In the genomic region with DNA sequence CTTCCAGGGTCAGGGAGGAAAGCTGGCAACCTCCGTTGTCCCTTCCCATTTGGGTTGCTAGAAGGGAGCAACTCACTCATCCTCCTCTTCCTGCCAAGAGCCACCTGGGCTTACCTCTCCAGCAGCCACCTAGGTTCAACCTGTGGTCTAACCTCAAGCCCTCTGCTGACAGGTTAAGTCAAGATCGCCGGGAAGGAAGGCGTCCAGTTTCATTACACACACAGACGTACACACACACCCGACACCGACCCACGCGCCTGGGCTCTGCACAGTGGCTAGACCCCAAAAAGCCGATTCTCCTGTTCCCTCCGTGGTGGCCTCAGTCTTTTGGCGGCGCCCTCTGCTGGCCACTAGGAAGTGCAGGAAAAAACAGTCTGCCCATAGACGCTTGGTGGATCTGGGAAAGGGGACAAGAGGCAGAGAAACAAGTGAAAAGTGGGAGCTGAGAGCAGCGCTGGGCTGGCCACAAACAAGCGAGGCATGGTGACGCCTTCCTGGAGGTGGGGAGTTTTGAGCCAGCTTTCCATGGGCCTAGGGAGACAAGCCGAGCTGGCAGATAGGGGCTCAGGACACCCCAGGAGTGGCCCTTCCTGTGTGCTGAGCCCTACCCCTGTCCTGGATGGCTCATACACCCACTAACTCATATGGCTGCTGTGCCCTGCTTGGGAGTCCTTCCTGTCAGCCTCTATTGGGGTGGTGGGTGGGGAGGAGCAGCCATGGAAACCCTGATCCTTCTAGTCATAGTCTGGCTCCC, we compare ENCODE assay signal across 1 cellular context.
A peak's percentile ranks its signal among the peaks of the same experiment; 100 is the strongest.
TF ChIP-seq lines count a peak whose summit lies in the region.

No MANE protein-coding gene starts in this region.

TF ChIP-seq in HEK293, 187 proteins besides CTCF, POLR2A, EP300 and RAD21 (continued from another document and continues in another):
- TF ChIP-seq, protein P1, sequence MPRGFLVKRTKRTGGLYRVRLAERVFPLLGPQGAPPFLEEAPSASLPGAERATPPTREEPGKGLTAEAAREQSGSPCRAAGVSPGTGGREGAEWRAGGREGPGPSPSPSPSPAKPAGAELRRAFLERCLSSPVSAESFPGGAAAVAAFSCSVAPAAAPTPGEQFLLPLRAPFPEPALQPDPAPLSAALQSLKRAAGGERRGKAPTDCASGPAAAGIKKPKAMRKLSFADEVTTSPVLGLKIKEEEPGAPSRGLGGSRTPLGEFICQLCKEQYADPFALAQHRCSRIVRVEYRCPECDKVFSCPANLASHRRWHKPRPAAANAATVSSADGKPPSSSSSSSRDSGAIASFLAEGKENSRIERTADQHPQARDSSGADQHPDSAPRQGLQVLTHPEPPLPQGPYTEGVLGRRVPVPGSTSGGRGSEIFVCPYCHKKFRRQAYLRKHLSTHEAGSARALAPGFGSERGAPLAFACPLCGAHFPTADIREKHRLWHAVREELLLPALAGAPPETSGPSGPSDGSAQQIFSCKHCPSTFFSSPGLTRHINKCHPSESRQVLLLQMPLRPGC (tag by site-specific recombination; IDR thresholded peaks at IDR 0.05) = no peak
- TF ChIP-seq, protein P2, sequence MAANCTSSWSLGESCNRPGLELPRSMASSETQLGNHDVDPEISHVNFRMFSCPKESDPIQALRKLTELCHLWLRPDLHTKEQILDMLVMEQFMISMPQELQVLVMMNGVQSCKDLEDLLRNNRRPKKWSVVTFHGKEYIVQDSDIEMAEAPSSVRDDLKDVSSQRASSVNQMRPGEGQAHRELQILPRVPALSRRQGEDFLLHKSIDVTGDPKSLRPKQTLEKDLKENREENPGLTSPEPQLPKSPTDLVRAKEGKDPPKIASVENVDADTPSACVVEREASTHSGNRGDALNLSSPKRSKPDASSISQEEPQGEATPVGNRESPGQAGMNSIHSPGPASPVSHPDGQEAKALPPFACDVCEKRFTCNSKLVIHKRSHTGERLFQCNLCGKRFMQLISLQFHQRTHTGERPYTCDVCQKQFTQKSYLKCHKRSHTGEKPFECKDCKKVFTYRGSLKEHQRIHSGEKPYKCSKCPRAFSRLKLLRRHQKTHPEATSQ (tag by site-specific recombination; IDR thresholded peaks at IDR 0.05) = no peak
- TF ChIP-seq, protein P3, sequence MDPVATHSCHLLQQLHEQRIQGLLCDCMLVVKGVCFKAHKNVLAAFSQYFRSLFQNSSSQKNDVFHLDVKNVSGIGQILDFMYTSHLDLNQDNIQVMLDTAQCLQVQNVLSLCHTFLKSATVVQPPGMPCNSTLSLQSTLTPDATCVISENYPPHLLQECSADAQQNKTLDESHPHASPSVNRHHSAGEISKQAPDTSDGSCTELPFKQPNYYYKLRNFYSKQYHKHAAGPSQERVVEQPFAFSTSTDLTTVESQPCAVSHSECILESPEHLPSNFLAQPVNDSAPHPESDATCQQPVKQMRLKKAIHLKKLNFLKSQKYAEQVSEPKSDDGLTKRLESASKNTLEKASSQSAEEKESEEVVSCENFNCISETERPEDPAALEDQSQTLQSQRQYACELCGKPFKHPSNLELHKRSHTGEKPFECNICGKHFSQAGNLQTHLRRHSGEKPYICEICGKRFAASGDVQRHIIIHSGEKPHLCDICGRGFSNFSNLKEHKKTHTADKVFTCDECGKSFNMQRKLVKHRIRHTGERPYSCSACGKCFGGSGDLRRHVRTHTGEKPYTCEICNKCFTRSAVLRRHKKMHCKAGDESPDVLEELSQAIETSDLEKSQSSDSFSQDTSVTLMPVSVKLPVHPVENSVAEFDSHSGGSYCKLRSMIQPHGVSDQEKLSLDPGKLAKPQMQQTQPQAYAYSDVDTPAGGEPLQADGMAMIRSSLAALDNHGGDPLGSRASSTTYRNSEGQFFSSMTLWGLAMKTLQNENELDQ (tag by site-specific recombination; IDR thresholded peaks at IDR 0.05; ENCODE audit: low read depth) = no peak
- TF ChIP-seq ZBTB1 (tag by site-specific recombination; IDR thresholded peaks at IDR 0.05) (no peak), ZNF202 (tag by site-specific recombination; IDR thresholded peaks at IDR 0.05; ENCODE audit: borderline replicate concordance) (no peak), ZSCAN16 (tag by site-specific recombination; IDR thresholded peaks at IDR 0.05) (no peak), ZNF670 (tag by site-specific recombination; IDR thresholded peaks at IDR 0.05; ENCODE audit: low read depth) (no peak), EGR2 (tag by site-specific recombination; IDR thresholded peaks at IDR 0.05; ENCODE audit: low read depth) (peak; percentile 37; the same call in 1 of the 2 replicates), ZNF660 (tag by site-specific recombination; IDR thresholded peaks at IDR 0.05) (peak; percentile 82), ZNF571 (tag by site-specific recombination; IDR thresholded peaks at IDR 0.05) (no peak), SCRT1 (tag by site-specific recombination; IDR thresholded peaks at IDR 0.05; ENCODE audit: borderline replicate concordance) (no peak), ZNF76 (tag by site-specific recombination; IDR thresholded peaks at IDR 0.05; ENCODE audit: borderline replicate concordance, low read depth) (no peak), ZNF157 (tag by site-specific recombination; IDR thresholded peaks at IDR 0.05) (no peak), ZNF585B (tag by site-specific recombination; IDR thresholded peaks at IDR 0.05) (no peak), ZNF132 (tag by site-specific recombination; IDR thresholded peaks at IDR 0.05; ENCODE audit: borderline replicate concordance) (no peak), IKZF3 (tag by site-specific recombination; IDR thresholded peaks at IDR 0.05) (0 out of 2 replicates have a peak, but pooled peaks have one; percentile 34), ZNF138 (tag by site-specific recombination; IDR thresholded peaks at IDR 0.05; ENCODE audit: borderline replicate concordance) (no peak), ZNF10 (tag by site-specific recombination; IDR thresholded peaks at IDR 0.05) (no peak), SP2 (tag by site-specific recombination; IDR thresholded peaks at IDR 0.05) (peak; percentile 7; the same call in 1 of the 2 replicates), ZNF302 (tag by site-specific recombination; IDR thresholded peaks at IDR 0.05; ENCODE audit: low read depth) (no peak), HOXC10 (CRISPR knock-in tag; IDR thresholded peaks at IDR 0.05) (no peak), ZNF555 (tag by site-specific recombination; conservative IDR thresholded peaks at IDR 0.05) (no peak), ZNF175 (tag by site-specific recombination; IDR thresholded peaks at IDR 0.05) (no peak), ZNF391 (tag by site-specific recombination; IDR thresholded peaks at IDR 0.05; ENCODE audit: borderline replicate concordance, low read depth) (peak; percentile 62; the same call in 1 of the 2 replicates), ZNF768 (tag by site-specific recombination; IDR thresholded peaks at IDR 0.05) (no peak), GLIS2 (tag by site-specific recombination; IDR thresholded peaks at IDR 0.05) (no peak), ZNF473 (tag by site-specific recombination; IDR thresholded peaks at IDR 0.05) (no peak), ZNF776 (tag by site-specific recombination; IDR thresholded peaks at IDR 0.05; ENCODE audit: borderline replicate concordance) (no peak), YY2 (tag by site-specific recombination; IDR thresholded peaks at IDR 0.05) (no peak), SETDB1 (IDR thresholded peaks at IDR 0.05; ENCODE audit: insufficient read length, low read length) (no peak), ZBTB48 (tag by site-specific recombination; IDR thresholded peaks at IDR 0.05) (peak; percentile 53; the same call in 1 of the 2 replicates), BCL11B (tag by site-specific recombination; IDR thresholded peaks at IDR 0.05; ENCODE audit: low read depth) (no peak), HOXA7 (CRISPR knock-in tag; IDR thresholded peaks at IDR 0.05; ENCODE audit: borderline replicate concordance) (no peak), ZFP41 (tag by site-specific recombination; IDR thresholded peaks at IDR 0.05; ENCODE audit: borderline replicate concordance) (no peak), KLF1 (tag by site-specific recombination; IDR thresholded peaks at IDR 0.05) (no peak), ZNF341 (tag by site-specific recombination; IDR thresholded peaks at IDR 0.05; ENCODE audit: low read depth) (no peak), ZNF16 (tag by site-specific recombination; IDR thresholded peaks at IDR 0.05; ENCODE audit: low read depth) (no peak), MZF1 (tag by site-specific recombination; IDR thresholded peaks at IDR 0.05; ENCODE audit: borderline replicate concordance) (no peak), ZNF404 (tag by site-specific recombination; IDR thresholded peaks at IDR 0.05) (no peak), WT1 (tag by site-specific recombination; IDR thresholded peaks at IDR 0.05) (no peak), ZBTB8A (tag by site-specific recombination; IDR thresholded peaks at IDR 0.05) (no peak), KLF8 (tag by site-specific recombination; IDR thresholded peaks at IDR 0.05) (peak; percentile 45; the same call in 1 of the 2 replicates), ZNF664 (tag by site-specific recombination; IDR thresholded peaks at IDR 0.05) (no peak), ZNF707 (tag by site-specific recombination; IDR thresholded peaks at IDR 0.05) (no peak), GLIS1 (tag by site-specific recombination; IDR thresholded peaks at IDR 0.05) (0 out of 2 replicates have a peak, but pooled peaks have one; percentile 37), ZBTB17 (tag by site-specific recombination; IDR thresholded peaks at IDR 0.05) (peak; percentile 84)
- TF ChIP-seq, protein P4, sequence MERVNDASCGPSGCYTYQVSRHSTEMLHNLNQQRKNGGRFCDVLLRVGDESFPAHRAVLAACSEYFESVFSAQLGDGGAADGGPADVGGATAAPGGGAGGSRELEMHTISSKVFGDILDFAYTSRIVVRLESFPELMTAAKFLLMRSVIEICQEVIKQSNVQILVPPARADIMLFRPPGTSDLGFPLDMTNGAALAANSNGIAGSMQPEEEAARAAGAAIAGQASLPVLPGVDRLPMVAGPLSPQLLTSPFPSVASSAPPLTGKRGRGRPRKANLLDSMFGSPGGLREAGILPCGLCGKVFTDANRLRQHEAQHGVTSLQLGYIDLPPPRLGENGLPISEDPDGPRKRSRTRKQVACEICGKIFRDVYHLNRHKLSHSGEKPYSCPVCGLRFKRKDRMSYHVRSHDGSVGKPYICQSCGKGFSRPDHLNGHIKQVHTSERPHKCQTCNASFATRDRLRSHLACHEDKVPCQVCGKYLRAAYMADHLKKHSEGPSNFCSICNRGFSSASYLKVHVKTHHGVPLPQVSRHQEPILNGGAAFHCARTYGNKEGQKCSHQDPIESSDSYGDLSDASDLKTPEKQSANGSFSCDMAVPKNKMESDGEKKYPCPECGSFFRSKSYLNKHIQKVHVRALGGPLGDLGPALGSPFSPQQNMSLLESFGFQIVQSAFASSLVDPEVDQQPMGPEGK (tag by site-specific recombination; IDR thresholded peaks at IDR 0.05) = 0 out of 2 replicates have a peak, but pooled peaks have one; percentile 32
- TF ChIP-seq, protein P5, sequence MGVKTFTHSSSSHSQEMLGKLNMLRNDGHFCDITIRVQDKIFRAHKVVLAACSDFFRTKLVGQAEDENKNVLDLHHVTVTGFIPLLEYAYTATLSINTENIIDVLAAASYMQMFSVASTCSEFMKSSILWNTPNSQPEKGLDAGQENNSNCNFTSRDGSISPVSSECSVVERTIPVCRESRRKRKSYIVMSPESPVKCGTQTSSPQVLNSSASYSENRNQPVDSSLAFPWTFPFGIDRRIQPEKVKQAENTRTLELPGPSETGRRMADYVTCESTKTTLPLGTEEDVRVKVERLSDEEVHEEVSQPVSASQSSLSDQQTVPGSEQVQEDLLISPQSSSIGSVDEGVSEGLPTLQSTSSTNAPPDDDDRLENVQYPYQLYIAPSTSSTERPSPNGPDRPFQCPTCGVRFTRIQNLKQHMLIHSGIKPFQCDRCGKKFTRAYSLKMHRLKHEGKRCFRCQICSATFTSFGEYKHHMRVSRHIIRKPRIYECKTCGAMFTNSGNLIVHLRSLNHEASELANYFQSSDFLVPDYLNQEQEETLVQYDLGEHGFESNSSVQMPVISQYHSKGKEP (tag by site-specific recombination; IDR thresholded peaks at IDR 0.05) = no peak
- TF ChIP-seq, protein P6, sequence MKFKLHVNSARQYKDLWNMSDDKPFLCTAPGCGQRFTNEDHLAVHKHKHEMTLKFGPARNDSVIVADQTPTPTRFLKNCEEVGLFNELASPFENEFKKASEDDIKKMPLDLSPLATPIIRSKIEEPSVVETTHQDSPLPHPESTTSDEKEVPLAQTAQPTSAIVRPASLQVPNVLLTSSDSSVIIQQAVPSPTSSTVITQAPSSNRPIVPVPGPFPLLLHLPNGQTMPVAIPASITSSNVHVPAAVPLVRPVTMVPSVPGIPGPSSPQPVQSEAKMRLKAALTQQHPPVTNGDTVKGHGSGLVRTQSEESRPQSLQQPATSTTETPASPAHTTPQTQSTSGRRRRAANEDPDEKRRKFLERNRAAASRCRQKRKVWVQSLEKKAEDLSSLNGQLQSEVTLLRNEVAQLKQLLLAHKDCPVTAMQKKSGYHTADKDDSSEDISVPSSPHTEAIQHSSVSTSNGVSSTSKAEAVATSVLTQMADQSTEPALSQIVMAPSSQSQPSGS (tag by site-specific recombination; IDR thresholded peaks at IDR 0.05; ENCODE audit: low read depth) = no peak
- TF ChIP-seq, protein P7, sequence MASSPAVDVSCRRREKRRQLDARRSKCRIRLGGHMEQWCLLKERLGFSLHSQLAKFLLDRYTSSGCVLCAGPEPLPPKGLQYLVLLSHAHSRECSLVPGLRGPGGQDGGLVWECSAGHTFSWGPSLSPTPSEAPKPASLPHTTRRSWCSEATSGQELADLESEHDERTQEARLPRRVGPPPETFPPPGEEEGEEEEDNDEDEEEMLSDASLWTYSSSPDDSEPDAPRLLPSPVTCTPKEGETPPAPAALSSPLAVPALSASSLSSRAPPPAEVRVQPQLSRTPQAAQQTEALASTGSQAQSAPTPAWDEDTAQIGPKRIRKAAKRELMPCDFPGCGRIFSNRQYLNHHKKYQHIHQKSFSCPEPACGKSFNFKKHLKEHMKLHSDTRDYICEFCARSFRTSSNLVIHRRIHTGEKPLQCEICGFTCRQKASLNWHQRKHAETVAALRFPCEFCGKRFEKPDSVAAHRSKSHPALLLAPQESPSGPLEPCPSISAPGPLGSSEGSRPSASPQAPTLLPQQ (tag by site-specific recombination; IDR thresholded peaks at IDR 0.05) = peak; percentile 49; the same call in 1 of the 2 replicates
- TF ChIP-seq, protein P8, sequence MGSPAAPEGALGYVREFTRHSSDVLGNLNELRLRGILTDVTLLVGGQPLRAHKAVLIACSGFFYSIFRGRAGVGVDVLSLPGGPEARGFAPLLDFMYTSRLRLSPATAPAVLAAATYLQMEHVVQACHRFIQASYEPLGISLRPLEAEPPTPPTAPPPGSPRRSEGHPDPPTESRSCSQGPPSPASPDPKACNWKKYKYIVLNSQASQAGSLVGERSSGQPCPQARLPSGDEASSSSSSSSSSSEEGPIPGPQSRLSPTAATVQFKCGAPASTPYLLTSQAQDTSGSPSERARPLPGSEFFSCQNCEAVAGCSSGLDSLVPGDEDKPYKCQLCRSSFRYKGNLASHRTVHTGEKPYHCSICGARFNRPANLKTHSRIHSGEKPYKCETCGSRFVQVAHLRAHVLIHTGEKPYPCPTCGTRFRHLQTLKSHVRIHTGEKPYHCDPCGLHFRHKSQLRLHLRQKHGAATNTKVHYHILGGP (tag by site-specific recombination; IDR thresholded peaks at IDR 0.05) = no peak
- TF ChIP-seq, protein P9, sequence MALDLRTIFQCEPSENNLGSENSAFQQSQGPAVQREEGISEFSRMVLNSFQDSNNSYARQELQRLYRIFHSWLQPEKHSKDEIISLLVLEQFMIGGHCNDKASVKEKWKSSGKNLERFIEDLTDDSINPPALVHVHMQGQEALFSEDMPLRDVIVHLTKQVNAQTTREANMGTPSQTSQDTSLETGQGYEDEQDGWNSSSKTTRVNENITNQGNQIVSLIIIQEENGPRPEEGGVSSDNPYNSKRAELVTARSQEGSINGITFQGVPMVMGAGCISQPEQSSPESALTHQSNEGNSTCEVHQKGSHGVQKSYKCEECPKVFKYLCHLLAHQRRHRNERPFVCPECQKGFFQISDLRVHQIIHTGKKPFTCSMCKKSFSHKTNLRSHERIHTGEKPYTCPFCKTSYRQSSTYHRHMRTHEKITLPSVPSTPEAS (tag by site-specific recombination; IDR thresholded peaks at IDR 0.05) = peak; percentile 71
